In the genomic region with DNA sequence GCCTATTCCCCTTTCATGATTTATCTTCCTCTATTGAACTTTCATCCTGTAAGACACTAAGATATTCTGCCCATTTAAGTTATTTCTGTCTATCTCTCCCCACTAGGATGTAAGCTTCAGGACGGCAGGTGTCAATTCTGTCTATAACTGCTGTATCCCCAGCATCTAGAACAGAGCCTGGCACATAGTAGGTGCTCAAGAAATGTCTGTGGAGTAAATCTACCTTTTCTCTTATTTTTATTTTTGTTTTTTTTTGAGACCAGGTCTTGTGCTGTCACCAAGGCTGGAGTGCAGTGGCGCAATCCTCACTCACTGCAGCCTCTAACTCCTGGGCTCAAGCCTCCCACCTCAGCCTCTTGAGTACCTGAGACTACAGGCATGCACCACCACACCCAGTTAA, we compare ENCODE assay signal across 18 cellular contexts. TPM values are rescaled to one million over a fixed set of nuclear protein-coding genes. Genes with fewer than 3 reads are reported as not detected.
DNase-seq lines count a peak whose midpoint lies in the region; ATAC-seq, FAIRE-seq and TF ChIP-seq lines count a peak whose summit lies in the region.
"Had no signal": no experiment of that assay in that cellular context is flagged by ENCODE, and none has a peak within 500 bp of the region (broad histone marks: within the 10 kb centered on the region; RNA-seq: fewer than 3 reads in every experiment).

No MANE protein-coding gene starts in this region.

- no peaks in the 10 kb centered on the region for H3K27me3 Mint-ChIP-seq in activated B cell treated with CpG ODN at 0.5 μM for 24 hours
- H3K27me3 Mint-ChIP-seq in central memory CD8-positive, alpha-beta T cell = no peaks in the 10 kb centered on the region

- H3K4me1 Mint-ChIP-seq in activated B cell treated with CpG ODN at 0.5 μM for 24 hours = peaks cover 50% of the 10 kb centered on the region
- H3K4me1 Mint-ChIP-seq in central memory CD8-positive, alpha-beta T cell = peaks cover 36% of the 10 kb centered on the region

- no peak for TF ChIP-seq CTCF in HepG2 (CRISPR knock-in tag; IDR thresholded peaks at IDR 0.05)
- no peak for TF ChIP-seq CTCF in right lobe of liver (IDR thresholded peaks at IDR 0.05)
- TF ChIP-seq CTCF in activated B cell treated with CpG ODN at 0.5 μM for 24 hours (IDR thresholded peaks at IDR 0.05) = no peak

- H3K27me3 ChIP-seq in HepG2 (ENCODE audit: control insufficient read depth in 1 of 2, insufficient read depth in 2 of 2, low read length in 2 of 2) (no peaks in the 10 kb centered on the region), right lobe of liver (no peaks in the 10 kb centered on the region)
- H3K27me3 ChIP-seq: MG63 had no signal

- in situ Hi-C loops in HepG2 (cut with HindIII; ENCODE audit: extremely low pct_ligation_motif_present, low pct_unique_long_range_greater_than_20kb) = loop anchor here (5.0 kb wide), 2 partner anchors 39 to 41 kb away; a partner anchor contains a TSS

- no peak for DNase-seq in HepG2 (ENCODE audit: low spot score)
- DNase-seq in right lobe of liver = no peak
- no peak for DNase-seq in activated B cell treated with CpG ODN at 0.5 μM for 24 hours
- DNase-seq in central memory CD8-positive, alpha-beta T cell (ENCODE audit: low spot score in 2 of 2) = no peak
- DNase-seq in retina = no peak
- no peak for DNase-seq in left ventricle myocardium superior
- no peak for DNase-seq in NK-92 treated with Interleukin-12 subunit alpha and Interleukin-12 subunit beta, amount 100 ng/mL, for 24 hours (lab: John Stamatoyannopoulos, UW)
- DNase-seq: ACHN, DMS 273 treated with DMSO at 0.1 percent for 48 hours, HFFc6, MG63, NCI-H1092 treated with DMSO at 0.1 percent for 48 hours, NCI-H1694 treated with DMSO at 0.1 percent for 48 hours, NCI-H345, NCI-H526 treated with DMSO at 0.1 percent for 48 hours had no signal

- WGBS in HepG2 (ENCODE audit: low lambda C conversion rate) = 92% methylated on average over 2 of the region's 2 CpGs
- WGBS in right lobe of liver (ENCODE audit: insufficient coverage, low coverage, low lambda C conversion rate, missing lambda C conversion rate) = 94% methylated on average over 2 of the region's 2 CpGs

- H2AFZ ChIP-seq in HepG2 (ENCODE audit: low read length) = no peak overlapping the region

- H4K20me1 ChIP-seq in HepG2 (ENCODE audit: insufficient read depth, low read length) = no peaks in the 10 kb centered on the region

- FAIRE-seq in HepG2 (lab: Jason Lieb, UNC) = no peak
- FAIRE-seq: H1 had no signal

- CTCF ChIA-PET in HepG2 (lab: Yijun Ruan, JAX; ENCODE audit: low intra/inter-chr PET ratio, low total read pairs) (no interaction called here), activated B cell treated with CpG ODN at 0.5 μM for 24 hours (lab: Charles Lee) (interaction anchor here (1.9 to 11.7 kb wide), 5 partner anchors 35 to 428 kb away, joined by 4 to 372 read pairs (median 35); a partner anchor contains a TSS)

- TF ChIP-seq EP300 in HepG2 (IDR thresholded peaks at IDR 0.05; ENCODE audit: low read depth in 2 of 2, low read length in 2 of 2) (no peak), HepG2 (CRISPR knock-in tag; IDR thresholded peaks at IDR 0.05; ENCODE audit: borderline replicate concordance) (no peak)

- no peaks in the 10 kb centered on the region for H3K79me2 ChIP-seq in HepG2 (ENCODE audit: insufficient read depth, low read length)

- H3K9me3 ChIP-seq in HepG2 (ENCODE audit: low read length) (no peaks in the 10 kb centered on the region), right lobe of liver (no peaks in the 10 kb centered on the region)
- H3K9me3 ChIP-seq: MG63 had no signal

- BruUV-seq in HepG2 (replicated peaks; lab: Mats Ljungman, UMichigan) = no TSS peak

- peak overlapping the region; percentile 73 for H3K27ac Mint-ChIP-seq in activated B cell treated with CpG ODN at 0.5 μM for 24 hours
- peak overlapping the region; percentile 76 for H3K27ac Mint-ChIP-seq in central memory CD8-positive, alpha-beta T cell (ENCODE audit: low read depth)
- H3K27ac Mint-ChIP-seq: HFFc6 had no signal

- no peak overlapping the region for H3K4me2 ChIP-seq in HepG2 (ENCODE audit: low read depth, low read length)
- H3K4me2 ChIP-seq: KMS-11 had no signal

- no peaks in the 10 kb centered on the region for H3K9me3 Mint-ChIP-seq in activated B cell treated with CpG ODN at 0.5 μM for 24 hours
- no peaks in the 10 kb centered on the region for H3K9me3 Mint-ChIP-seq in central memory CD8-positive, alpha-beta T cell
- H3K9me3 Mint-ChIP-seq: HFFc6 had no signal

- H3K4me3 Mint-ChIP-seq in activated B cell treated with CpG ODN at 0.5 μM for 24 hours = no peak overlapping the region
- H3K4me3 Mint-ChIP-seq in central memory CD8-positive, alpha-beta T cell = peak overlapping the region; percentile 27
- H3K4me3 Mint-ChIP-seq: HFFc6 had no signal

- H3K27ac ChIP-seq in HepG2 (ENCODE audit: extremely low read length, insufficient read depth, low read length) = no peak overlapping the region
- H3K27ac ChIP-seq in right lobe of liver = no peak overlapping the region
- H3K27ac ChIP-seq: KMS-11 had no signal

- peaks cover 43% of the 10 kb centered on the region for H3K36me3 Mint-ChIP-seq in activated B cell treated with CpG ODN at 0.5 μM for 24 hours (ENCODE audit: low read depth)
- peaks cover 25% of the 10 kb centered on the region for H3K36me3 Mint-ChIP-seq in central memory CD8-positive, alpha-beta T cell (ENCODE audit: insufficient read depth)

- H3K36me3 ChIP-seq in HepG2 (replicated peaks in 1 of 2; ENCODE audit: control insufficient read depth in 1 of 2, insufficient read depth in 2 of 2, low read length in 2 of 2) = no peaks in the 10 kb centered on the region
- H3K36me3 ChIP-seq in right lobe of liver = no peaks in the 10 kb centered on the region
- H3K36me3 ChIP-seq: MG63 had no signal

- no peak for TF ChIP-seq POLR2A in HepG2 (IDR thresholded peaks at IDR 0.05; ENCODE audit: insufficient read depth in 1 of 2, low read depth in 2 of 2, low read length in 2 of 2)
- no peak for TF ChIP-seq POLR2A in right lobe of liver (IDR thresholded peaks at IDR 0.05)

- no peak overlapping the region for H3K9ac ChIP-seq in HepG2 (ENCODE audit: insufficient read depth, low read depth, low read length)
- H3K9ac ChIP-seq: KMS-11 had no signal

- TF ChIP-seq RAD21 in HepG2 (CRISPR knock-in tag; IDR thresholded peaks at IDR 0.05) = no peak

- H3K4me1 ChIP-seq in HepG2 (ENCODE audit: insufficient read depth, low read length) = no peaks in the 10 kb centered on the region
- no peaks in the 10 kb centered on the region for H3K4me1 ChIP-seq in right lobe of liver

- POLR2A ChIA-PET in HepG2 (lab: Yijun Ruan, JAX) = no interaction called here
- POLR2A ChIA-PET in activated B cell treated with CpG ODN at 0.5 μM for 24 hours (lab: Charles Lee) = interaction anchor here (0.7 to 14.1 kb wide), 3 partner anchors 9 to 39 kb away, joined by 3 to 1638 read pairs (median 3); a partner anchor contains a TSS

- intact Hi-C loops in HepG2 (cut with micrococcal nuclease; ENCODE audit: unreplicated experiment) (no loop called here), right lobe of liver (cut with DNase I) (loop anchor here (5.0 kb wide), 1 partner anchor 41 kb away; a partner anchor contains a TSS), activated B cell treated with CpG ODN at 0.5 μM for 24 hours (cut with micrococcal nuclease) (loop anchor here (5.0 kb wide), 1 partner anchor 94 kb away; no protein-coding TSS in a partner anchor), left ventricle myocardium superior (cut with micrococcal nuclease) (loop anchor here (5.0 kb wide), 1 partner anchor 46 kb away; no protein-coding TSS in a partner anchor)

- ATAC-seq in HepG2 (no peak), right lobe of liver (no peak), activated B cell treated with CpG ODN at 0.5 μM for 24 hours (ENCODE audit: low read depth) (no peak), left ventricle myocardium superior (no peak)
- no peak for ATAC-seq in central memory CD8-positive, alpha-beta T cell (replicated peaks; ENCODE audit: extremely low read depth, poor library complexity, severe bottlenecking)

- no peak overlapping the region for H3K4me3 ChIP-seq in HepG2 (replicated peaks in 1 of 3; ENCODE audit: insufficient read depth in 1 of 3, low read depth in 2 of 3, low read length in 3 of 3)
- no peak overlapping the region for H3K4me3 ChIP-seq in right lobe of liver
- H3K4me3 ChIP-seq: MG63 had no signal

RNA-seq across cellular contexts. Expression of a gene that starts 5.6 kb away (rescaled TPM):
- total RNA-seq in HepG2 (2016; rRNA removed; fragmentation: Illumina TruSeq; extraction: Trizol) (not detected in 2 replicates), right lobe of liver (10 to 100 TPM in 2 of 6 experiments, 1 to 10 TPM in 4; 2.8 to 17.6 (median 8.5) TPM), activated B cell treated with CpG ODN at 0.5 μM for 24 hours (449 and 499 TPM in 2 replicates), left ventricle myocardium superior (6.3 TPM)
- total RNA-seq in HepG2 (2016; cell fraction: cytosol; rRNA removed; fragmentation: Illumina TruSeq; extraction: Trizol; ENCODE audit: low read depth) = not detected in 2 replicates
- total RNA-seq in HepG2 (2016; cell fraction: insoluble cytoplasmic fraction; rRNA removed; fragmentation: Illumina TruSeq; extraction: Trizol) = not detected in 2 replicates
- not detected in 2 replicates for total RNA-seq in HepG2 (2016; cell fraction: membrane; rRNA removed; fragmentation: Illumina TruSeq; extraction: Trizol)
- total RNA-seq in HepG2 (2016; cell fraction: nucleus; rRNA removed; fragmentation: Illumina TruSeq; extraction: Trizol) = not detected in 2 replicates
- polyA plus RNA-seq in HepG2 (2011; rRNA removed) = 0.32 and 0.93 TPM in 2 replicates
- 0.81 TPM in 2 replicates for polyA plus RNA-seq in HepG2 (2011; cell fraction: cytosol; rRNA removed)
- polyA plus RNA-seq in HepG2 (2011; cell fraction: nucleus; rRNA removed) = not detected in 2 replicates
- polyA plus RNA-seq in HepG2 (2012) = not detected in 2 replicates
- polyA plus RNA-seq in HepG2 (2016; cell fraction: cytosol; fragmentation: Illumina TruSeq; extraction: Trizol; ENCODE audit: low read depth) = not detected in 2 replicates
- polyA plus RNA-seq in HepG2 (2016; cell fraction: insoluble cytoplasmic fraction; fragmentation: Illumina TruSeq; extraction: Trizol; ENCODE audit: low read depth) = not detected in 2 replicates
- not detected in 2 replicates for polyA plus RNA-seq in HepG2 (2016; cell fraction: membrane; fragmentation: Illumina TruSeq; extraction: Trizol; ENCODE audit: low read depth)
- polyA plus RNA-seq in HepG2 (2016; cell fraction: nucleus; fragmentation: Illumina TruSeq; extraction: Trizol; ENCODE audit: insufficient read depth, low read depth) = not detected in 2 replicates
- polyA minus RNA-seq in HepG2 (2011; rRNA and poly(A)+ RNA removed; ENCODE audit: low replicate concordance) = 0.44 and 1.2 TPM in 2 replicates
- polyA minus RNA-seq in HepG2 (2011; cell fraction: cytosol; rRNA and poly(A)+ RNA removed) = not detected in 2 replicates
- polyA minus RNA-seq in HepG2 (2011; cell fraction: nucleus; rRNA and poly(A)+ RNA removed) = not detected in 2 replicates
- total RNA-seq: Daoy, HFFc6 had no signal

RNA-seq across cellular contexts. Expression of a gene that starts 16.9 kb away (rescaled TPM):
- total RNA-seq in HepG2 (2016; rRNA removed; fragmentation: Illumina TruSeq; extraction: Trizol) (3.2 and 9.3 TPM in 2 replicates), right lobe of liver (10 to 100 TPM in 1 of 6 experiments, 1 to 10 TPM in 5; 4.3 to 11.3 (median 7.0) TPM), activated B cell treated with CpG ODN at 0.5 μM for 24 hours (35.5 and 36.9 TPM in 2 replicates), left ventricle myocardium superior (9.7 TPM)
- total RNA-seq in HepG2 (2016; cell fraction: cytosol; rRNA removed; fragmentation: Illumina TruSeq; extraction: Trizol; ENCODE audit: low read depth) = 4.9 and 5.3 TPM in 2 replicates
- total RNA-seq in HepG2 (2016; cell fraction: insoluble cytoplasmic fraction; rRNA removed; fragmentation: Illumina TruSeq; extraction: Trizol) = 3.0 and 8.5 TPM in 2 replicates
- total RNA-seq in HepG2 (2016; cell fraction: membrane; rRNA removed; fragmentation: Illumina TruSeq; extraction: Trizol) = 4.4 and 5.7 TPM in 2 replicates
- 15.9 and 19.3 TPM in 2 replicates for total RNA-seq in HepG2 (2016; cell fraction: nucleus; rRNA removed; fragmentation: Illumina TruSeq; extraction: Trizol)
- polyA plus RNA-seq in HepG2 (2011; rRNA removed) = 10.3 and 10.4 TPM in 2 replicates
- 3.0 and 5.8 TPM in 2 replicates for polyA plus RNA-seq in HepG2 (2011; cell fraction: cytosol; rRNA removed)
- polyA plus RNA-seq in HepG2 (2011; cell fraction: nucleus; rRNA removed) = 81.6 and 111 TPM in 2 replicates
- 4.8 and 5.2 TPM in 2 replicates for polyA plus RNA-seq in HepG2 (2012)
- 7.2 and 9.0 TPM in 2 replicates for polyA plus RNA-seq in HepG2 (2016; cell fraction: cytosol; fragmentation: Illumina TruSeq; extraction: Trizol; ENCODE audit: low read depth)
- polyA plus RNA-seq in HepG2 (2016; cell fraction: insoluble cytoplasmic fraction; fragmentation: Illumina TruSeq; extraction: Trizol; ENCODE audit: low read depth) = 6.4 and 8.0 TPM in 2 replicates
- 8.8 and 9.0 TPM in 2 replicates for polyA plus RNA-seq in HepG2 (2016; cell fraction: membrane; fragmentation: Illumina TruSeq; extraction: Trizol; ENCODE audit: low read depth)
- polyA plus RNA-seq in HepG2 (2016; cell fraction: nucleus; fragmentation: Illumina TruSeq; extraction: Trizol; ENCODE audit: insufficient read depth, low read depth) = 64.2 and 68.2 TPM in 2 replicates
- polyA minus RNA-seq in HepG2 (2011; rRNA and poly(A)+ RNA removed; ENCODE audit: low replicate concordance) = 4.3 and 43.2 TPM in 2 replicates
- polyA minus RNA-seq in HepG2 (2011; cell fraction: cytosol; rRNA and poly(A)+ RNA removed) = 1.2 and 2.0 TPM in 2 replicates
- polyA minus RNA-seq in HepG2 (2011; cell fraction: nucleus; rRNA and poly(A)+ RNA removed) = 8.6 and 11.5 TPM in 2 replicates

RNA-seq across cellular contexts. Expression of a gene that starts 30.5 kb away (rescaled TPM):
- total RNA-seq in HepG2 (2016; rRNA removed; fragmentation: Illumina TruSeq; extraction: Trizol) (0.39 and 1.3 TPM in 2 replicates), right lobe of liver (1 to 10 TPM in 2 of 6 experiments, under 1 TPM in 1, not detected in 3; 0.81 to 1.9 (median 1.7) TPM), activated B cell treated with CpG ODN at 0.5 μM for 24 hours (0.27 and 0.86 TPM in 2 replicates), left ventricle myocardium superior (not detected)
- total RNA-seq in HepG2 (2016; cell fraction: cytosol; rRNA removed; fragmentation: Illumina TruSeq; extraction: Trizol; ENCODE audit: low read depth) = 0.18 TPM in 1 of 2 replicates, not detected in the other
- total RNA-seq in HepG2 (2016; cell fraction: insoluble cytoplasmic fraction; rRNA removed; fragmentation: Illumina TruSeq; extraction: Trizol) = 0.86 and 1.1 TPM in 2 replicates
- total RNA-seq in HepG2 (2016; cell fraction: membrane; rRNA removed; fragmentation: Illumina TruSeq; extraction: Trizol) = 0.48 and 0.87 TPM in 2 replicates
- 2.3 TPM in 2 replicates for total RNA-seq in HepG2 (2016; cell fraction: nucleus; rRNA removed; fragmentation: Illumina TruSeq; extraction: Trizol)
- polyA plus RNA-seq in HepG2 (2011; rRNA removed) = 2.9 and 4.7 TPM in 2 replicates
- 2.0 and 2.5 TPM in 2 replicates for polyA plus RNA-seq in HepG2 (2011; cell fraction: cytosol; rRNA removed)
- 16.5 and 19.4 TPM in 2 replicates for polyA plus RNA-seq in HepG2 (2011; cell fraction: nucleus; rRNA removed)
- polyA plus RNA-seq in HepG2 (2012) = 2.7 and 3.8 TPM in 2 replicates
- 0.12 and 0.98 TPM in 2 replicates for polyA plus RNA-seq in HepG2 (2016; cell fraction: cytosol; fragmentation: Illumina TruSeq; extraction: Trizol; ENCODE audit: low read depth)
- 1.7 and 1.8 TPM in 2 replicates for polyA plus RNA-seq in HepG2 (2016; cell fraction: insoluble cytoplasmic fraction; fragmentation: Illumina TruSeq; extraction: Trizol; ENCODE audit: low read depth)
- polyA plus RNA-seq in HepG2 (2016; cell fraction: membrane; fragmentation: Illumina TruSeq; extraction: Trizol; ENCODE audit: low read depth) = 0.48 and 0.79 TPM in 2 replicates
- 3.4 and 8.9 TPM in 2 replicates for polyA plus RNA-seq in HepG2 (2016; cell fraction: nucleus; fragmentation: Illumina TruSeq; extraction: Trizol; ENCODE audit: insufficient read depth, low read depth)
- 3.5 and 7.2 TPM in 2 replicates for polyA minus RNA-seq in HepG2 (2011; rRNA and poly(A)+ RNA removed; ENCODE audit: low replicate concordance)
- 3.4 and 5.1 TPM in 2 replicates for polyA minus RNA-seq in HepG2 (2011; cell fraction: cytosol; rRNA and poly(A)+ RNA removed)
- 7.6 and 9.4 TPM in 2 replicates for polyA minus RNA-seq in HepG2 (2011; cell fraction: nucleus; rRNA and poly(A)+ RNA removed)
- total RNA-seq: HFFc6 had no signal

RNA-seq across cellular contexts. Expression of a gene that starts 43.5 kb away (rescaled TPM):
- total RNA-seq in HepG2 (2016; rRNA removed; fragmentation: Illumina TruSeq; extraction: Trizol) (12.2 and 13.4 TPM in 2 replicates), right lobe of liver (10 to 100 TPM; 26.3 to 61.8 (median 34.9) TPM), activated B cell treated with CpG ODN at 0.5 μM for 24 hours (265 and 285 TPM in 2 replicates), left ventricle myocardium superior (34.7 TPM)
- 14.0 and 29.7 TPM in 2 replicates for total RNA-seq in HepG2 (2016; cell fraction: cytosol; rRNA removed; fragmentation: Illumina TruSeq; extraction: Trizol; ENCODE audit: low read depth)
- total RNA-seq in HepG2 (2016; cell fraction: insoluble cytoplasmic fraction; rRNA removed; fragmentation: Illumina TruSeq; extraction: Trizol) = 11.6 and 11.8 TPM in 2 replicates
- 15.8 and 28.5 TPM in 2 replicates for total RNA-seq in HepG2 (2016; cell fraction: membrane; rRNA removed; fragmentation: Illumina TruSeq; extraction: Trizol)
- 5.2 and 6.0 TPM in 2 replicates for total RNA-seq in HepG2 (2016; cell fraction: nucleus; rRNA removed; fragmentation: Illumina TruSeq; extraction: Trizol)
- 11.4 and 11.5 TPM in 2 replicates for polyA plus RNA-seq in HepG2 (2011; rRNA removed)
- 10.4 and 12.2 TPM in 2 replicates for polyA plus RNA-seq in HepG2 (2011; cell fraction: cytosol; rRNA removed)
- 7.5 and 8.3 TPM in 2 replicates for polyA plus RNA-seq in HepG2 (2011; cell fraction: nucleus; rRNA removed)
- 12.3 and 13.0 TPM in 2 replicates for polyA plus RNA-seq in HepG2 (2012)
- 64.3 and 100 TPM in 2 replicates for polyA plus RNA-seq in HepG2 (2016; cell fraction: cytosol; fragmentation: Illumina TruSeq; extraction: Trizol; ENCODE audit: low read depth)
- polyA plus RNA-seq in HepG2 (2016; cell fraction: insoluble cytoplasmic fraction; fragmentation: Illumina TruSeq; extraction: Trizol; ENCODE audit: low read depth) = 24.8 and 47.8 TPM in 2 replicates
- polyA plus RNA-seq in HepG2 (2016; cell fraction: membrane; fragmentation: Illumina TruSeq; extraction: Trizol; ENCODE audit: low read depth) = 72.1 and 88.4 TPM in 2 replicates
- 16.4 and 20.4 TPM in 2 replicates for polyA plus RNA-seq in HepG2 (2016; cell fraction: nucleus; fragmentation: Illumina TruSeq; extraction: Trizol; ENCODE audit: insufficient read depth, low read depth)
- 26.8 and 67.6 TPM in 2 replicates for polyA minus RNA-seq in HepG2 (2011; rRNA and poly(A)+ RNA removed; ENCODE audit: low replicate concordance)
- 8.1 and 10.8 TPM in 2 replicates for polyA minus RNA-seq in HepG2 (2011; cell fraction: cytosol; rRNA and poly(A)+ RNA removed)
- polyA minus RNA-seq in HepG2 (2011; cell fraction: nucleus; rRNA and poly(A)+ RNA removed) = 8.5 and 9.8 TPM in 2 replicates

RNA-seq across cellular contexts. Expression of a gene that starts 49.2 kb away (rescaled TPM):
- total RNA-seq in HepG2 (2016; rRNA removed; fragmentation: Illumina TruSeq; extraction: Trizol) = not detected in 2 replicates
- not detected in 2 replicates for total RNA-seq in HepG2 (2016; cell fraction: cytosol; rRNA removed; fragmentation: Illumina TruSeq; extraction: Trizol; ENCODE audit: low read depth)
- total RNA-seq in HepG2 (2016; cell fraction: insoluble cytoplasmic fraction; rRNA removed; fragmentation: Illumina TruSeq; extraction: Trizol) = not detected in 2 replicates
- not detected in 2 replicates for total RNA-seq in HepG2 (2016; cell fraction: membrane; rRNA removed; fragmentation: Illumina TruSeq; extraction: Trizol)
- total RNA-seq in HepG2 (2016; cell fraction: nucleus; rRNA removed; fragmentation: Illumina TruSeq; extraction: Trizol) = not detected in 2 replicates
- not detected in 2 replicates for polyA plus RNA-seq in HepG2 (2011; rRNA removed)
- polyA plus RNA-seq in HepG2 (2011; cell fraction: cytosol; rRNA removed) = not detected in 2 replicates
- polyA plus RNA-seq in HepG2 (2011; cell fraction: nucleus; rRNA removed) = not detected in 2 replicates
- polyA plus RNA-seq in HepG2 (2012) = not detected in 2 replicates
- not detected in 2 replicates for polyA plus RNA-seq in HepG2 (2016; cell fraction: cytosol; fragmentation: Illumina TruSeq; extraction: Trizol; ENCODE audit: low read depth)
- not detected in 2 replicates for polyA plus RNA-seq in HepG2 (2016; cell fraction: insoluble cytoplasmic fraction; fragmentation: Illumina TruSeq; extraction: Trizol; ENCODE audit: low read depth)
- not detected in 2 replicates for polyA plus RNA-seq in HepG2 (2016; cell fraction: membrane; fragmentation: Illumina TruSeq; extraction: Trizol; ENCODE audit: low read depth)
- not detected in 2 replicates for polyA plus RNA-seq in HepG2 (2016; cell fraction: nucleus; fragmentation: Illumina TruSeq; extraction: Trizol; ENCODE audit: insufficient read depth, low read depth)
- not detected in 2 replicates for polyA minus RNA-seq in HepG2 (2011; rRNA and poly(A)+ RNA removed; ENCODE audit: low replicate concordance)
- polyA minus RNA-seq in HepG2 (2011; cell fraction: cytosol; rRNA and poly(A)+ RNA removed) = not detected in 2 replicates
- not detected in 2 replicates for polyA minus RNA-seq in HepG2 (2011; cell fraction: nucleus; rRNA and poly(A)+ RNA removed)
- total RNA-seq in right lobe of liver = under 1 TPM in 1 of 6 experiments, not detected in 5; 0.19 TPM
- total RNA-seq in activated B cell treated with CpG ODN at 0.5 μM for 24 hours = not detected in 2 replicates
- not detected for total RNA-seq in left ventricle myocardium superior
- total RNA-seq: Daoy, H1, HFFc6 had no signal
- polyA plus RNA-seq: H1 had no signal

Comparison
In these comparisons a context has a peak if more than half of its experiments do, and no peak if none do; other contexts are left out.
1. RNA of a gene that starts 5.6 kb away (total RNA-seq): 449 to 499 TPM in activated B cell treated with CpG ODN at 0.5 μM for 24 hours; 2.8 to 17.6 TPM in right lobe of liver, 6.3 TPM in left ventricle myocardium superior (single experiment) and not detected in HepG2; every median in the first group is over 10 times any median in the second.